ENCODE assay signal across 21 cellular contexts in the genomic region with DNA sequence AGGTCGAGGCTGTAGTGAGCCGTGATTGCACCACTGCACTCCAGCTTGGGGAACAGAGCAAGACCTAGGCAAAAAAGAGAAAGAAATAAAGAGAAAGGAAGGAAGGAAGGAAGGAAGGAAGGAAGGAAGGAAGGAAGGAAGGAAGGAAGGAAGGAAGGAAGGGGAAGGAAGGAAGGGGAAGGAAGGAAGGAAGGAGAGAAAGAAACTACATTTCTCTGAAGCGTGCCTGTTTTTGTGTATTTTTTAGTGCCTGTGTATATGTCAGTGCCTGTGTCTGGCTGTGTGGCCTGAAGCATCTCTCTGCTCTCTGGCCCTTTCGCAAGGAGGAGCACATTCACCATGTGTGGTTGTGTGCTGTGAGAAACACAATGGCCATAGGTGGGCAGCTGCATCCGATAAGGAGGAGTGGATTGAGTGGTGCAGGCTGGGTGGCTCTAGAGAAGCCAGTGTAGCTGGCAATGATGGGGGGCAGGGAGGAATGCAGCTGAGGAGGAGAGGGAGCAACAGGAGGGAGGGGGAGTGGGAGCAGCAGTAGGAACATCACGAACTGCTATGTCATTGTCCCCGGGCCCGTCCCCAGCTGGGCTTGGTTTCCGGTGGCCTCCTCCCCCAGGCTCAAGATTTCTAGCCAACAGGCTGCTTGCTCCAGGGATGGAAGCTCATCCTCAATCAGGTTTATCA. TPM values are rescaled to one million over a fixed set of nuclear protein-coding genes. Genes with fewer than 3 reads are reported as not detected.
DNase-seq lines count a peak whose midpoint lies in the region; ATAC-seq lines count a peak whose summit lies in the region.
"Had no signal": no experiment of that assay in that cellular context is flagged by ENCODE, and none has a peak within 500 bp of the region (broad histone marks: within the 10 kb centered on the region; RNA-seq: fewer than 3 reads in every experiment).

No MANE protein-coding gene starts in this region.

- no peak overlapping the region for H4K8ac ChIP-seq in mesenchymal stem cell (ENCODE audit: low read length)

- H3K27me3 ChIP-seq in HUES48 (ENCODE audit: control insufficient read depth, insufficient read depth, low read length) (no peaks in the 10 kb centered on the region), mesenchymal stem cell (ENCODE audit: control insufficient read depth in 1 of 2, insufficient read depth in 1 of 2, low read length in 2 of 2) (peaks cover 12 to 59% of the 10 kb centered on the region in 2 experiments)
- H3K27me3 ChIP-seq: body of pancreas, hepatocyte had no signal

- H2AK5ac ChIP-seq in mesenchymal stem cell (ENCODE audit: low read length, severe bottlenecking), result no peak overlapping the region

- H3K18ac ChIP-seq in mesenchymal stem cell (ENCODE audit: low read depth in 1 of 2, low read length in 2 of 2), result no peak overlapping the region

- H3K9me3 ChIP-seq in HUES48 (ENCODE audit: control insufficient read depth, insufficient read depth, low read length) (peaks cover 29% of the 10 kb centered on the region), mesenchymal stem cell (ENCODE audit: control insufficient read depth, low read length) (peaks cover 15% of the 10 kb centered on the region)
- H3K9me3 ChIP-seq: body of pancreas had no signal

- no peak overlapping the region for H2BK15ac ChIP-seq in mesenchymal stem cell (ENCODE audit: low read depth, poor library complexity, severe bottlenecking)

- no peak overlapping the region for H2AFZ ChIP-seq in mesenchymal stem cell (ENCODE audit: low read depth, low read length)
- H2AFZ ChIP-seq: hepatocyte had no signal

- no peak overlapping the region for H3K14ac ChIP-seq in mesenchymal stem cell (ENCODE audit: low read length in 2 of 2)

- intact Hi-C loops in Right ventricle myocardium superior (cut with DNase I), result no loop called here

- H2BK12ac ChIP-seq in mesenchymal stem cell (ENCODE audit: low read length in 2 of 2), result no peak overlapping the region

- no peak overlapping the region for H3K4me2 ChIP-seq in mesenchymal stem cell (ENCODE audit: low read length, poor library complexity, severe bottlenecking)
- H3K4me2 ChIP-seq: hepatocyte had no signal

- H3K4me1 ChIP-seq in HUES48 (ENCODE audit: control insufficient read depth, insufficient read depth, low read length), result no peaks in the 10 kb centered on the region
- H3K4me1 ChIP-seq in mesenchymal stem cell (ENCODE audit: control insufficient read depth, insufficient read depth, low read depth, low read length), result peaks cover 2% of the 10 kb centered on the region
- H3K4me1 ChIP-seq: body of pancreas had no signal

- H3K4me3 ChIP-seq in HUES48 (ENCODE audit: low read depth, low read length) (no peak overlapping the region), mesenchymal stem cell (ENCODE audit: insufficient read depth in 1 of 2, low read depth in 1 of 2, low read length in 2 of 2) (no peak overlapping the region)
- H3K4me3 ChIP-seq: body of pancreas, hepatocyte had no signal

- H3K79me1 ChIP-seq in mesenchymal stem cell (replicated peaks; ENCODE audit: low read length, poor library complexity, severe bottlenecking), result no peaks in the 10 kb centered on the region

- H2BK5ac ChIP-seq in mesenchymal stem cell (ENCODE audit: low read depth, low read length, poor library complexity, severe bottlenecking), result no peak overlapping the region

- WGBS in mesenchymal stem cell, result 69% methylated on average over 5 of the region's 9 CpGs

- no peak overlapping the region for H3K4ac ChIP-seq in mesenchymal stem cell (ENCODE audit: low read depth in 1 of 2, low read length in 2 of 2)

- H2BK120ac ChIP-seq in mesenchymal stem cell (ENCODE audit: low read depth, low read length), result no peak overlapping the region

- H3K23ac ChIP-seq in mesenchymal stem cell (ENCODE audit: low read length in 2 of 2), result no peak overlapping the region

- no peak overlapping the region for H3K9ac ChIP-seq in HUES48 (ENCODE audit: low read depth, low read length)
- H3K9ac ChIP-seq in mesenchymal stem cell (ENCODE audit: low read length), result no peak overlapping the region

- H3K27ac ChIP-seq in HUES48 (ENCODE audit: low read depth, low read length) (peak overlapping the region; percentile 60), mesenchymal stem cell (ENCODE audit: low read length, poor library complexity, severe bottlenecking) (no peak overlapping the region)
- H3K27ac ChIP-seq: body of pancreas, hepatocyte, VCaP had no signal

- no peak overlapping the region for H4K91ac ChIP-seq in mesenchymal stem cell (ENCODE audit: low read length)

- peak; percentile 2 for DNase-seq in AG08396 (ENCODE audit: low spot score)
- DNase-seq in amniotic epithelial cell (ENCODE audit: low read depth), result peak; percentile 17
- DNase-seq in iPS-NIHi7 (ENCODE audit: extremely low spot score), result peak; percentile 56
- DNase-seq in mesenchymal stem cell, result no peak
- DNase-seq in NCI-H187 (lab: John Stamatoyannopoulos, UW), result no peak
- DNase-seq in Right ventricle myocardium superior, result no peak
- DNase-seq in NCI-H524 (lab: John Stamatoyannopoulos, UW), result no peak
- DNase-seq: activated CD8-positive, alpha-beta T cell treated with anti-CD3 and anti-CD28 coated beads for 36 hours; activated T-cell treated with anti-CD3 and anti-CD28 coated beads, Interleukin-2, amount 50 U/mL, for 72 hours; body of pancreas; CD4-positive, CD25-positive, alpha-beta regulatory T cell; HFFc6; Karpas-422; NCI-H1092; NCI-H2081 treated with DMSO at 0.1 percent for 48 hours; NCI-H510A treated with DMSO at 0.1 percent for 48 hours; stimulated activated CD4-positive, alpha-beta T cell treated with anti-CD3 and anti-CD28 coated beads, Interleukin-12 subunit alpha, Interleukin-12 subunit beta, amount 100 ng/mL, for 4 hours had no signal

- no peak for ATAC-seq in Right ventricle myocardium superior (ENCODE audit: poor library complexity)
- ATAC-seq: activated CD8-positive, alpha-beta T cell treated with anti-CD3 and anti-CD28 coated beads for 36 hours; activated T-cell treated with anti-CD3 and anti-CD28 coated beads, Interleukin-2, amount 50 U/mL, for 72 hours; body of pancreas; left lobe of liver had no signal

- H3K36me3 ChIP-seq in HUES48 (ENCODE audit: control insufficient read depth, insufficient read depth, low read length) (no peaks in the 10 kb centered on the region), mesenchymal stem cell (ENCODE audit: control insufficient read depth in 1 of 2, insufficient read depth in 2 of 2, low read depth in 1 of 2, low read length in 2 of 2) (no peaks in the 10 kb centered on the region)

RNA-seq across cellular contexts. Expression of gene SYN1, which starts 11.4 kb away (rescaled TPM):
- 5.5 TPM for polyA plus RNA-seq in mesenchymal stem cell (2013, experiment 1 of 2)
- polyA plus RNA-seq in mesenchymal stem cell (2013, experiment 2 of 2), result 5.5 TPM
- total RNA-seq in Right ventricle myocardium superior, result 10.9 TPM
- total RNA-seq: CD4-positive, CD25-positive, alpha-beta regulatory T cell had no signal

RNA-seq across cellular contexts. Expression of gene CFP, which starts 21.5 kb away (rescaled TPM):
- polyA plus RNA-seq in mesenchymal stem cell (2013, experiment 1 of 2), result 0.36 TPM
- 0.26 TPM for polyA plus RNA-seq in mesenchymal stem cell (2013, experiment 2 of 2)
- total RNA-seq in Right ventricle myocardium superior, result 2.6 TPM

RNA-seq across cellular contexts. Expression of gene TIMP1, which starts 26.0 kb away (rescaled TPM):
- 826 TPM for polyA plus RNA-seq in mesenchymal stem cell (2013, experiment 1 of 2)
- 856 TPM for polyA plus RNA-seq in mesenchymal stem cell (2013, experiment 2 of 2)
- 62.7 TPM for total RNA-seq in Right ventricle myocardium superior

RNA-seq across cellular contexts. Expression of gene ELK1, which starts 42.1 kb away (rescaled TPM):
- 31.2 TPM for polyA plus RNA-seq in mesenchymal stem cell (2013, experiment 1 of 2)
- polyA plus RNA-seq in mesenchymal stem cell (2013, experiment 2 of 2), result 32.3 TPM
- 20.9 TPM for total RNA-seq in Right ventricle myocardium superior

RNA-seq across cellular contexts. Expression of gene ARAF, which starts 47.3 kb away (rescaled TPM):
- 54.0 TPM for polyA plus RNA-seq in mesenchymal stem cell (2013, experiment 1 of 2)
- 53.1 TPM for polyA plus RNA-seq in mesenchymal stem cell (2013, experiment 2 of 2)
- 65.7 TPM for total RNA-seq in Right ventricle myocardium superior

Comparison
In these comparisons a context has a peak if more than half of its experiments do, and no peak if none do; other contexts are left out.
1. DNase-seq: peak in AG08396 (single experiment), amniotic epithelial cell (single experiment) and iPS-NIHi7 (single experiment); none in mesenchymal stem cell (single experiment), NCI-H187 (0 of 2), Right ventricle myocardium superior (single experiment) and NCI-H524 (0 of 2).